ENCODE assay signal across 12 cellular contexts in the genomic region with DNA sequence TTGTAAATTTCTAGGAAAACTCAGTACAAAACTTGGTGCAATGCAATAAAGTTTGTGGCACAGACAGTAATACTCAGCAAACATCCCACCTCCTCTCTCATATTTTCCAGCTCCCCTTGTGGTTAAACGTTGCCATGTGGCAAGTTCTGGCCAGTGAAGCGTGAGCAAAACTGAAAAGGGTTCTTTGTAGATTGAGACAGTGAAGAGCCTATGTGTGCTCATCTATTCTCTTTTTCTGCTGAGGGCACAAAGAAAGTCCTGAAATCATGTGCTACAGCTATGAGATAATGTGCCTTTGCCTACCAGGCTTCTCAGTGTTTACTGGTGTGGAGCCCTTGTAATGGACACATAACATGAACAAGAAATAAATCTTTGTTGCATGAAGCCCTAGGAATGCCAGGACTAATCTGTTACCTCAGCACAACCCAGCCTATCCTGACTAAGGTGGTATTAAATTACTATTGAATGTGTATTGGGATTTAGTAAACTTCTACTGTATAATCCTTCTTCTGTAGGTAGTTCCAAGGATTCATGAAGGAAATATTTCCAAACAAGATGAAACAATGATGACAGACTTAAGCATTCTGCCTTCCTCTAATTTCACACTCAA. TPM values are rescaled to one million over a fixed set of nuclear protein-coding genes. Genes with fewer than 3 reads are reported as not detected.
DNase-seq lines count a peak whose midpoint lies in the region; ATAC-seq and TF ChIP-seq lines count a peak whose summit lies in the region.
"Had no signal": no experiment of that assay in that cellular context is flagged by ENCODE, and none has a peak within 500 bp of the region (broad histone marks: within the 10 kb centered on the region; RNA-seq: fewer than 3 reads in every experiment).

No MANE protein-coding gene starts in this region.

- H3K9me3 ChIP-seq in endodermal cell (ENCODE audit: control insufficient read depth, low read length) (peaks cover 4% of the 10 kb centered on the region), esophagus squamous epithelium (no peaks in the 10 kb centered on the region)

- H3K27ac ChIP-seq in endodermal cell (ENCODE audit: low read depth, low read length) (no peak overlapping the region), esophagus squamous epithelium (no peak overlapping the region)

- intact Hi-C loops in esophagus squamous epithelium (cut with DNase I): no loop called here

- H3K27me3 ChIP-seq in endodermal cell (ENCODE audit: control insufficient read depth, insufficient read depth, low read length, poor library complexity, severe bottlenecking) (no peaks in the 10 kb centered on the region), esophagus squamous epithelium (no peaks in the 10 kb centered on the region)

- WGBS in endodermal cell (ENCODE audit: insufficient coverage in 1 of 2, insufficient read length in 1 of 2), 2 experiments: 66% methylated on average over 2 of the region's 2 CpGs; no CpG with 5 or more reads in 1 of the 2 experiments
- WGBS in esophagus squamous epithelium, 2 donors: 23 to 36% methylated on average over 2 of the region's 2 CpGs

- no peak overlapping the region for H3K9ac ChIP-seq in endodermal cell (ENCODE audit: extremely low read depth, low read length, poor library complexity, severe bottlenecking)

- H3K9me3 Mint-ChIP-seq in activated T-cell treated with anti-CD3 and anti-CD28 coated beads, Interleukin-2, amount 50 U/mL, for 4 hours: no peaks in the 10 kb centered on the region
- H3K9me3 Mint-ChIP-seq in endodermal cell: no peaks in the 10 kb centered on the region
- no peaks in the 10 kb centered on the region for H3K9me3 Mint-ChIP-seq in stimulated activated naive CD8-positive, alpha-beta T cell treated with anti-CD3 and anti-CD28 coated beads, Interleukin-15, Interleukin-2, amounts not matched to agents 100 ng/mL and 50 ng/mL, for 24 hours
- H3K9me3 Mint-ChIP-seq: memory B cell had no signal

- no peak for DNase-seq in activated T-cell treated with anti-CD3 and anti-CD28 coated beads, Interleukin-2, amount 50 U/mL, for 4 hours
- DNase-seq in activated T-cell treated with anti-CD3 and anti-CD28 coated beads, Interleukin-2, amount 50 U/mL, for 1 hour: no peak
- peak; percentile 20 to 39 for DNase-seq in Kasumi-1 (lab: John Stamatoyannopoulos, UW)
- DNase-seq in endodermal cell: no peak
- no peak for DNase-seq in esophagus squamous epithelium (lab: John Stamatoyannopoulos, UW)
- DNase-seq in cerebellum (ENCODE audit: low spot score): no peak
- DNase-seq in ecto neural progenitor cell (ENCODE audit: low spot score): no peak
- DNase-seq: CD4-positive, CD25-positive, alpha-beta regulatory T cell; NCI-H1436 treated with DMSO at 0.1 percent for 48 hours had no signal

- no peak overlapping the region for H3K4me3 ChIP-seq in endodermal cell (ENCODE audit: low read length)
- no peak overlapping the region for H3K4me3 ChIP-seq in esophagus squamous epithelium

- H3K27ac Mint-ChIP-seq in endodermal cell: no peak overlapping the region
- H3K27ac Mint-ChIP-seq in stimulated activated naive CD8-positive, alpha-beta T cell treated with anti-CD3 and anti-CD28 coated beads, Interleukin-15, Interleukin-2, amounts not matched to agents 100 ng/mL and 50 ng/mL, for 24 hours: peak overlapping the region; percentile 58
- H3K27ac Mint-ChIP-seq: CD4-positive, CD25-positive, alpha-beta regulatory T cell; memory B cell had no signal

- TF ChIP-seq CTCF in endodermal cell (conservative IDR thresholded peaks at IDR 0.05): peak; percentile 39
- TF ChIP-seq CTCF in esophagus squamous epithelium (IDR thresholded peaks at IDR 0.05): no peak

- H3K36me3 ChIP-seq in endodermal cell (ENCODE audit: control insufficient read depth, insufficient read depth, low read length) (no peaks in the 10 kb centered on the region), esophagus squamous epithelium (no peaks in the 10 kb centered on the region)

- H3K4me1 Mint-ChIP-seq in activated T-cell treated with anti-CD3 and anti-CD28 coated beads, Interleukin-2, amount 50 U/mL, for 4 hours (ENCODE audit: low read depth): no peaks in the 10 kb centered on the region
- no peaks in the 10 kb centered on the region for H3K4me1 Mint-ChIP-seq in endodermal cell
- peaks cover 13% of the 10 kb centered on the region for H3K4me1 Mint-ChIP-seq in stimulated activated naive CD8-positive, alpha-beta T cell treated with anti-CD3 and anti-CD28 coated beads, Interleukin-15, Interleukin-2, amounts not matched to agents 100 ng/mL and 50 ng/mL, for 24 hours (ENCODE audit: low read depth)
- H3K4me1 Mint-ChIP-seq: CD4-positive, CD25-positive, alpha-beta regulatory T cell; memory B cell had no signal

- H3K4me1 ChIP-seq in endodermal cell (ENCODE audit: control insufficient read depth, insufficient read depth, low read length) (no peaks in the 10 kb centered on the region), esophagus squamous epithelium (no peaks in the 10 kb centered on the region)

- H3K27me3 Mint-ChIP-seq in activated T-cell treated with anti-CD3 and anti-CD28 coated beads, Interleukin-2, amount 50 U/mL, for 4 hours (ENCODE audit: low read depth): peaks cover 2% of the 10 kb centered on the region
- H3K27me3 Mint-ChIP-seq in endodermal cell (ENCODE audit: insufficient read depth): peaks cover 1% of the 10 kb centered on the region
- peaks cover 18% of the 10 kb centered on the region for H3K27me3 Mint-ChIP-seq in stimulated activated naive CD8-positive, alpha-beta T cell treated with anti-CD3 and anti-CD28 coated beads, Interleukin-15, Interleukin-2, amounts not matched to agents 100 ng/mL and 50 ng/mL, for 24 hours
- H3K27me3 Mint-ChIP-seq: memory B cell had no signal

- no peak overlapping the region for H3K4me3 Mint-ChIP-seq in activated T-cell treated with anti-CD3 and anti-CD28 coated beads, Interleukin-2, amount 50 U/mL, for 4 hours
- no peak overlapping the region for H3K4me3 Mint-ChIP-seq in endodermal cell
- no peak overlapping the region for H3K4me3 Mint-ChIP-seq in stimulated activated naive CD8-positive, alpha-beta T cell treated with anti-CD3 and anti-CD28 coated beads, Interleukin-15, Interleukin-2, amounts not matched to agents 100 ng/mL and 50 ng/mL, for 24 hours
- H3K4me3 Mint-ChIP-seq: CD4-positive, CD25-positive, alpha-beta regulatory T cell; memory B cell had no signal

- no peak for TF ChIP-seq POLR2A in esophagus squamous epithelium (IDR thresholded peaks at IDR 0.05)

- ATAC-seq in activated T-cell treated with anti-CD3 and anti-CD28 coated beads, Interleukin-2, amount 50 U/mL, for 4 hours: peak; percentile 43 to 72

- no peaks in the 10 kb centered on the region for H3K36me3 Mint-ChIP-seq in activated T-cell treated with anti-CD3 and anti-CD28 coated beads, Interleukin-2, amount 50 U/mL, for 4 hours (ENCODE audit: insufficient read depth)
- no peaks in the 10 kb centered on the region for H3K36me3 Mint-ChIP-seq in endodermal cell (ENCODE audit: low read depth)
- H3K36me3 Mint-ChIP-seq in stimulated activated naive CD8-positive, alpha-beta T cell treated with anti-CD3 and anti-CD28 coated beads, Interleukin-15, Interleukin-2, amounts not matched to agents 100 ng/mL and 50 ng/mL, for 24 hours (ENCODE audit: low read depth): no peaks in the 10 kb centered on the region
- H3K36me3 Mint-ChIP-seq: CD4-positive, CD25-positive, alpha-beta regulatory T cell; memory B cell had no signal

RNA-seq across cellular contexts. Expression of a gene that starts 13.0 kb away (rescaled TPM):
- 10 to 100 TPM; 54.5 to 64.4 (median 58.2) TPM for total RNA-seq in activated T-cell treated with anti-CD3 and anti-CD28 coated beads, Interleukin-2, amount 50 U/mL, for 4 hours
- total RNA-seq in endodermal cell (10 to 100 TPM; 81.9 to 90.0 TPM), esophagus squamous epithelium (10 to 100 TPM in 3 of 4 donors, 1 to 10 TPM in 1; 6.7 to 29.6 (median 21.3) TPM), cerebellum (16.2 TPM)
- 258 TPM for polyA plus RNA-seq in endodermal cell (2013, experiment 1 of 2)
- polyA plus RNA-seq in endodermal cell (2013, experiment 2 of 2): 232 TPM

RNA-seq across cellular contexts. Expression of a gene that starts 47.7 kb away (rescaled TPM):
- not detected for total RNA-seq in activated T-cell treated with anti-CD3 and anti-CD28 coated beads, Interleukin-2, amount 50 U/mL, for 4 hours
- total RNA-seq in endodermal cell: 1 to 10 TPM in 1 of 2 donors, under 1 TPM in 1; 0.70 to 2.1 TPM
- 1.6 TPM for polyA plus RNA-seq in endodermal cell (2013, experiment 1 of 2)
- polyA plus RNA-seq in endodermal cell (2013, experiment 2 of 2): 1.1 TPM
- 1 to 10 TPM in 1 of 4 donors, not detected in 3; 2.3 TPM for total RNA-seq in esophagus squamous epithelium
- total RNA-seq in cerebellum: 21.1 TPM
- total RNA-seq: CD4-positive, CD25-positive, alpha-beta regulatory T cell; T-helper 1 cell treated with Interleukin-12 subunit alpha and Interleukin-12 subunit beta and Interleukin-4 antibody, amounts not matched to agents 30 ng/mL and 1 ng/mL, for 36 hours had no signal
- polyA plus RNA-seq: CD4-positive, CD25-positive, alpha-beta regulatory T cell had no signal

Comparison
In these comparisons a context has a peak if more than half of its experiments do, and no peak if none do; other contexts are left out.
1. DNase-seq: peak in Kasumi-1 (2 of 2); none in activated T-cell treated with anti-CD3 and anti-CD28 coated beads, Interleukin-2, amount 50 U/mL, for 4 hours (single experiment), activated T-cell treated with anti-CD3 and anti-CD28 coated beads, Interleukin-2, amount 50 U/mL, for 1 hour (single experiment), endodermal cell (single experiment), esophagus squamous epithelium (single experiment), cerebellum (single experiment) and ecto neural progenitor cell (single experiment).